ENCODE assay signal across 26 cellular contexts in the genomic region with DNA sequence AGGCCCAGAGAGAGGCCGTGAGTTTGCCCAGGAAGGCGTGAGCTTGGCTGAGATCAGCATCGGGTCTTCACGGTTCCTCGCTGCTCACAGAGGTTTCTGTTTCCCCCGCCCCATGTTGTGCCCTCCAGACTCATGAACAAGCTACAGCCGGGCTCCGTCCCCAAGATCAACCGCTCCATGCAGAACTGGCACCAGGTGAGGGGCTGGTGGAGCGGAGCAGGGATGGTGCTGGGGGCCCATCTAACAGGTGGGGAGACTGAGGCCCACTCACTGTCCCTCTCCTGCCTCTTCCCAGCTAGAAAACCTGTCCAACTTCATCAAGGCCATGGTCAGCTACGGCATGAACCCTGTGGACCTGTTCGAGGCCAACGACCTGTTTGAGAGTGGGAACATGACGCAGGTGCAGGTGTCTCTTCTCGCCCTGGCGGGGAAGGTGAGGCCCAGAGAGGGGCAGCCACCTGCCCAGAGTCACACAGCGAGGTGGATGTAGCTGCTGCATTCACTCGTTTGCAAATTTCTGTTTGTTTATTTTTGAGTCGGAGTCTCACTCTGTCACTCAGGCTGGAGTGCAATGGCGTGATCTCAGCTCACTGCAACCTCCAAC. TPM values are rescaled to one million over a fixed set of nuclear protein-coding genes. Genes with fewer than 3 reads are reported as not detected.
A peak's percentile ranks its signal among the peaks of the same experiment; 100 is the strongest.
DNase-seq lines count a peak whose midpoint lies in the region; ATAC-seq, FAIRE-seq and TF ChIP-seq lines count a peak whose summit lies in the region.
"Had no signal": no experiment of that assay in that cellular context is flagged by ENCODE, and none has a peak within 500 bp of the region (broad histone marks: within the 10 kb centered on the region; RNA-seq: fewer than 3 reads in every experiment).

No MANE protein-coding gene starts in this region.

- WGBS in A549 (ENCODE audit: missing lambda C conversion rate), result 89% methylated on average over 20 of the region's 20 CpGs

- no peaks in the 10 kb centered on the region for H3K27me3 Mint-ChIP-seq in T-helper 17 cell
- no peaks in the 10 kb centered on the region for H3K27me3 Mint-ChIP-seq in natural killer cell treated with Interleukin-12 subunit alpha and Interleukin-12 subunit beta and Interleukin-15 and Interleukin-18, amount 100 ng/mL, for 72 hours
- H3K27me3 Mint-ChIP-seq: activated CD4-positive, alpha-beta memory T cell treated with anti-CD3 and anti-CD28 coated beads for 36 hours; stimulated activated naive B cell treated with anti-CD40 and anti-IgM and Interleukin-4, amounts not matched to agents 10 μg/mL and 1 μg/mL and 100 μg/mL, for 72 hours had no signal

- no peaks in the 10 kb centered on the region for H3K9me3 Mint-ChIP-seq in natural killer cell treated with Interleukin-12 subunit alpha and Interleukin-12 subunit beta and Interleukin-15 and Interleukin-18, amount 100 ng/mL, for 72 hours
- H3K9me3 Mint-ChIP-seq: activated CD4-positive, alpha-beta memory T cell treated with anti-CD3 and anti-CD28 coated beads for 36 hours; activated naive CD4-positive, alpha-beta T cell treated with anti-CD3 and anti-CD28 coated beads for 36 hours; GM23338 had no signal

- TF ChIP-seq RAD21 in A549 (conservative IDR thresholded peaks at IDR 0.05 in 1 of 2, IDR thresholded peaks at IDR 0.05 in 1 of 2), result no peak

- TF ChIP-seq POLR2A in A549 (IDR thresholded peaks at IDR 0.05; ENCODE audit: low read length), result no peak

- peaks cover 26% of the 10 kb centered on the region for H3K4me1 Mint-ChIP-seq in T-helper 17 cell
- H3K4me1 Mint-ChIP-seq in natural killer cell treated with Interleukin-12 subunit alpha and Interleukin-12 subunit beta and Interleukin-15 and Interleukin-18, amount 100 ng/mL, for 72 hours (ENCODE audit: low read depth in 2 of 2), result peaks cover 15 to 22% of the 10 kb centered on the region in 2 donors

- H3K4me1 ChIP-seq in A549, result peaks cover 13% of the 10 kb centered on the region; the same call in 1 of the 3 replicates

- H3K4me2 ChIP-seq in A549, result no peak overlapping the region
- H3K4me2 ChIP-seq: GM23338 had no signal

- peaks cover 9% of the 10 kb centered on the region for H3K36me3 Mint-ChIP-seq in T-helper 17 cell (ENCODE audit: low read depth)
- H3K36me3 Mint-ChIP-seq in natural killer cell treated with Interleukin-12 subunit alpha and Interleukin-12 subunit beta and Interleukin-15 and Interleukin-18, amount 100 ng/mL, for 72 hours, result no peaks in the 10 kb centered on the region

- CTCF ChIA-PET in A549 (lab: Yijun Ruan, JAX), result no interaction called here

- ATAC-seq in A549 (no peak), T-helper 17 cell (no peak), GM21619 (IDR thresholded peaks at IDR 0.05; ENCODE audit: unreplicated experiment) (no peak)
- ATAC-seq in natural killer cell treated with Interleukin-12 subunit alpha and Interleukin-12 subunit beta and Interleukin-15 and Interleukin-18, amount 100 ng/mL, for 72 hours, result no peak
- ATAC-seq: gastroesophageal sphincter; GM23338; stimulated activated naive B cell treated with anti-CD40 and anti-IgM and Interleukin-4, amounts not matched to agents 10 μg/mL and 1 μg/mL and 100 μg/mL, for 72 hours had no signal

- POLR2A ChIA-PET in A549 (lab: Yijun Ruan, JAX), result interaction anchor here (0.7 kb wide), 1 partner anchor 67 kb away, joined by 5 read pairs; no protein-coding TSS in a partner anchor

- no peak overlapping the region for H3K4me3 ChIP-seq in A549
- H3K4me3 ChIP-seq: esophagus muscularis mucosa, gastroesophageal sphincter, GM23338, ovary, thoracic aorta had no signal

- H3K27ac Mint-ChIP-seq in T-helper 17 cell, result peak overlapping the region; percentile 89
- H3K27ac Mint-ChIP-seq in natural killer cell treated with Interleukin-12 subunit alpha and Interleukin-12 subunit beta and Interleukin-15 and Interleukin-18, amount 100 ng/mL, for 72 hours, result no peak overlapping the region
- H3K27ac Mint-ChIP-seq: activated CD4-positive, alpha-beta memory T cell treated with anti-CD3 and anti-CD28 coated beads for 36 hours; CD14-positive monocyte; GM23338; stimulated activated naive B cell treated with anti-CD40 and anti-IgM and Interleukin-4, amounts not matched to agents 10 μg/mL and 1 μg/mL and 100 μg/mL, for 72 hours had no signal

- no peak for TF ChIP-seq EP300 in A549 (IDR thresholded peaks at IDR 0.05)

- FAIRE-seq in A549 (lab: Jason Lieb, UNC), result no peak

- DNase-seq in A549 (ENCODE audit: low read depth in 1 of 2, low spot score in 1 of 2) (no peak), T-helper 17 cell (no peak)
- no peak for DNase-seq in natural killer cell treated with Interleukin-12 subunit alpha and Interleukin-12 subunit beta and Interleukin-15 and Interleukin-18, amount 100 ng/mL, for 72 hours (ENCODE audit: low spot score)
- DNase-seq: activated CD4-positive, alpha-beta memory T cell treated with anti-CD3 and anti-CD28 coated beads for 36 hours; activated naive CD4-positive, alpha-beta T cell treated with anti-CD3 and anti-CD28 coated beads for 36 hours; anterior cingulate cortex; DMS153; GDM1; MM.1S; NCI-H2171 treated with DMSO at 0.1 percent for 48 hours; NCI-H69; ovary; Right ventricle myocardium superior; stimulated activated naive B cell treated with anti-CD40 and anti-IgM and Interleukin-4, amounts not matched to agents 10 μg/mL and 1 μg/mL and 100 μg/mL, for 72 hours had no signal

- H3K9me3 ChIP-seq in A549 (no peaks in the 10 kb centered on the region), T-helper 17 cell (ENCODE audit: control insufficient read depth, low read length, poor library complexity, severe bottlenecking) (no peaks in the 10 kb centered on the region)
- H3K9me3 ChIP-seq: esophagus muscularis mucosa, gastroesophageal sphincter, ovary, thoracic aorta had no signal

- H3K4me3 Mint-ChIP-seq in T-helper 17 cell, result no peak overlapping the region
- H3K4me3 Mint-ChIP-seq in natural killer cell treated with Interleukin-12 subunit alpha and Interleukin-12 subunit beta and Interleukin-15 and Interleukin-18, amount 100 ng/mL, for 72 hours, result no peak overlapping the region
- H3K4me3 Mint-ChIP-seq: activated CD4-positive, alpha-beta memory T cell treated with anti-CD3 and anti-CD28 coated beads for 36 hours; activated naive CD4-positive, alpha-beta T cell treated with anti-CD3 and anti-CD28 coated beads for 36 hours; CD14-positive monocyte; GM23338; stimulated activated naive B cell treated with anti-CD40 and anti-IgM and Interleukin-4, amounts not matched to agents 10 μg/mL and 1 μg/mL and 100 μg/mL, for 72 hours had no signal

- TF ChIP-seq CTCF in A549 (IDR thresholded peaks at IDR 0.05), result no peak

- no peak overlapping the region for H3K27ac ChIP-seq in A549
- H3K27ac ChIP-seq: esophagus muscularis mucosa, ovary, thoracic aorta, VCaP had no signal

TF ChIP-seq in A549, 52 proteins besides CTCF, POLR2A, EP300 and RAD21:
- peak; percentile 12 for TF ChIP-seq ZFP36 (IDR thresholded peaks at IDR 0.05; ENCODE audit: borderline replicate concordance, partially characterized antibody)
- no peak for TF ChIP-seq TFCP2L1 (CRISPR knock-in tag; IDR thresholded peaks at IDR 0.05)
TF ChIP-seq in A549: peak in this region for 1.

RNA-seq across cellular contexts. Expression of gene CNN2, which starts 6.0 kb away (rescaled TPM):
- polyA plus RNA-seq in A549 (2011; rRNA removed), result 31.7 and 32.2 TPM in 2 replicates
- 102 and 104 TPM in 2 replicates for polyA plus RNA-seq in A549 (2012; cell fraction: cytosol; rRNA removed)
- polyA plus RNA-seq in A549 (2012; cell fraction: nucleus; rRNA removed), result 111 TPM in 2 replicates
- polyA plus RNA-seq in A549 (2017; fragmentation: RNase III; extraction: RNeasy Plus Mini Kit Qiagen cat#74134 plus additional on column Dnase treatment), result 99.3 to 115 TPM (median 101 TPM) in 3 replicates
- polyA minus RNA-seq in A549 (2011; rRNA and poly(A)+ RNA removed), result 94.3 and 125 TPM in 2 replicates
- 100 to 1,000 TPM; 263 to 301 TPM for total RNA-seq in T-helper 17 cell
- total RNA-seq in natural killer cell treated with Interleukin-12 subunit alpha and Interleukin-12 subunit beta and Interleukin-15 and Interleukin-18, amount 100 ng/mL, for 72 hours, result 100 to 1,000 TPM; 119 to 141 TPM

RNA-seq across cellular contexts. Expression of gene ABCA7, which starts 7.5 kb away (rescaled TPM):
- polyA plus RNA-seq in A549 (2011; rRNA removed) (5.0 and 6.6 TPM in 2 replicates), A549 (2017; fragmentation: RNase III; extraction: RNeasy Plus Mini Kit Qiagen cat#74134 plus additional on column Dnase treatment) (8.8 to 13.5 TPM (median 12.6 TPM) in 3 replicates)
- 7.9 and 9.1 TPM in 2 replicates for polyA plus RNA-seq in A549 (2012; cell fraction: cytosol; rRNA removed)
- polyA plus RNA-seq in A549 (2012; cell fraction: nucleus; rRNA removed), result 53.4 and 59.9 TPM in 2 replicates
- 9.6 and 10.5 TPM in 2 replicates for polyA minus RNA-seq in A549 (2011; rRNA and poly(A)+ RNA removed)
- total RNA-seq in T-helper 17 cell, result 100 to 1,000 TPM; 107 to 112 TPM
- 10 to 100 TPM; 53.7 to 69.9 TPM for total RNA-seq in natural killer cell treated with Interleukin-12 subunit alpha and Interleukin-12 subunit beta and Interleukin-15 and Interleukin-18, amount 100 ng/mL, for 72 hours

RNA-seq across cellular contexts. Expression of gene RNU6-2, which starts 11.0 kb away (rescaled TPM):
- polyA plus RNA-seq in A549 (2011; rRNA removed), result not detected in 2 replicates
- not detected in 2 replicates for polyA plus RNA-seq in A549 (2012; cell fraction: cytosol; rRNA removed)
- not detected in 2 replicates for polyA plus RNA-seq in A549 (2012; cell fraction: nucleus; rRNA removed)
- not detected in 3 replicates for polyA plus RNA-seq in A549 (2017; fragmentation: RNase III; extraction: RNeasy Plus Mini Kit Qiagen cat#74134 plus additional on column Dnase treatment)
- under 0.01 TPM in 1 of 2 replicates, not detected in the other for polyA minus RNA-seq in A549 (2011; rRNA and poly(A)+ RNA removed)
- total RNA-seq in T-helper 17 cell, result not detected
- total RNA-seq in natural killer cell treated with Interleukin-12 subunit alpha and Interleukin-12 subunit beta and Interleukin-15 and Interleukin-18, amount 100 ng/mL, for 72 hours, result not detected
- total RNA-seq: activated CD4-positive, alpha-beta memory T cell treated with anti-CD3 and anti-CD28 coated beads for 36 hours; activated naive CD4-positive, alpha-beta T cell treated with anti-CD3 and anti-CD28 coated beads for 36 hours; esophagus muscularis mucosa; gastroesophageal sphincter; GM23338; kidney epithelial cell; lung microvascular endothelial cell; myocyte; ovary; Right ventricle myocardium superior; T-helper 1 cell treated with Interleukin-12 subunit alpha and Interleukin-12 subunit beta and Interleukin-4 antibody, amounts not matched to agents 30 ng/mL and 1 ng/mL, for 36 hours; thoracic aorta had no signal
- polyA plus RNA-seq: AG04450, CD14-positive monocyte, GM23338, ovary had no signal

RNA-seq across cellular contexts. Expression of gene TMEM259, which starts 11.4 kb away (rescaled TPM):
- polyA plus RNA-seq in A549 (2011; rRNA removed) (45.6 and 53.3 TPM in 2 replicates), A549 (2017; fragmentation: RNase III; extraction: RNeasy Plus Mini Kit Qiagen cat#74134 plus additional on column Dnase treatment) (71.1 to 82.2 TPM (median 78.3 TPM) in 3 replicates)
- polyA plus RNA-seq in A549 (2012; cell fraction: cytosol; rRNA removed), result 106 and 148 TPM in 2 replicates
- 608 and 842 TPM in 2 replicates for polyA plus RNA-seq in A549 (2012; cell fraction: nucleus; rRNA removed)
- 41.2 and 48.5 TPM in 2 replicates for polyA minus RNA-seq in A549 (2011; rRNA and poly(A)+ RNA removed)
- 100 to 1,000 TPM; 270 to 318 TPM for total RNA-seq in T-helper 17 cell
- total RNA-seq in natural killer cell treated with Interleukin-12 subunit alpha and Interleukin-12 subunit beta and Interleukin-15 and Interleukin-18, amount 100 ng/mL, for 72 hours, result 100 to 1,000 TPM; 150 to 267 TPM

RNA-seq across cellular contexts. Expression of gene GRIN3B, which starts 32.1 kb away (rescaled TPM):
- 0.65 and 0.67 TPM in 2 replicates for polyA plus RNA-seq in A549 (2011; rRNA removed)
- polyA plus RNA-seq in A549 (2012; cell fraction: cytosol; rRNA removed), result 1.1 and 2.8 TPM in 2 replicates
- 13.1 and 22.7 TPM in 2 replicates for polyA plus RNA-seq in A549 (2012; cell fraction: nucleus; rRNA removed)
- 1.1 to 1.5 TPM (median 1.5 TPM) in 3 replicates for polyA plus RNA-seq in A549 (2017; fragmentation: RNase III; extraction: RNeasy Plus Mini Kit Qiagen cat#74134 plus additional on column Dnase treatment)
- 0.58 and 0.87 TPM in 2 replicates for polyA minus RNA-seq in A549 (2011; rRNA and poly(A)+ RNA removed)
- total RNA-seq in T-helper 17 cell, result 1 to 10 TPM in 1 of 2 donors, not detected in 1; 1.8 TPM
- not detected for total RNA-seq in natural killer cell treated with Interleukin-12 subunit alpha and Interleukin-12 subunit beta and Interleukin-15 and Interleukin-18, amount 100 ng/mL, for 72 hours
- total RNA-seq: activated CD4-positive, alpha-beta memory T cell treated with anti-CD3 and anti-CD28 coated beads for 36 hours; gastroesophageal sphincter; Right ventricle myocardium superior; T-helper 1 cell treated with Interleukin-12 subunit alpha and Interleukin-12 subunit beta and Interleukin-4 antibody, amounts not matched to agents 30 ng/mL and 1 ng/mL, for 36 hours had no signal
